8 cellular contexts compared by ENCODE assay signal in genomic region chr10:112140110-112140755, GRCh38. TPM values are rescaled to one million over a fixed set of nuclear protein-coding genes. Genes with fewer than 3 reads are reported as not detected.
DNase-seq lines count a peak whose midpoint lies in the region; ATAC-seq and TF ChIP-seq lines count a peak whose summit lies in the region.

No MANE protein-coding gene starts in this region.

- H3K79me1 ChIP-seq in H9 (ENCODE audit: insufficient read depth, low read depth, low read length, poor library complexity, severe bottlenecking): no peaks in the 10 kb centered on the region

- H3K27ac ChIP-seq in H9 (ENCODE audit: insufficient read length, low read depth, low read length): no peak overlapping the region
- H3K27ac ChIP-seq in heart right ventricle: no peak overlapping the region

- no peak overlapping the region for H3K56ac ChIP-seq in H9 (ENCODE audit: insufficient read length, low read depth, low read length)

- H2BK20ac ChIP-seq in H9 (ENCODE audit: low read depth, low read length, poor library complexity, severe bottlenecking): no peak overlapping the region

- no peak overlapping the region for H3K23ac ChIP-seq in H9 (ENCODE audit: insufficient read length, low read depth, low read length)

- no peak overlapping the region for H2BK120ac ChIP-seq in H9 (ENCODE audit: low read depth, low read length, poor library complexity, severe bottlenecking)

- no peaks in the 10 kb centered on the region for H3K9me3 ChIP-seq in H9 (ENCODE audit: control insufficient read depth, low read depth, low read length)
- no peaks in the 10 kb centered on the region for H3K9me3 ChIP-seq in heart right ventricle

- H3K4me2 ChIP-seq in H9 (ENCODE audit: insufficient read depth, insufficient read length, low read length): no peak overlapping the region

- H3K4ac ChIP-seq in H9 (ENCODE audit: low read depth, low read length): no peak overlapping the region

- H4K20me1 ChIP-seq in H9 (ENCODE audit: control insufficient read depth, insufficient read depth, insufficient read length): no peaks in the 10 kb centered on the region

- peaks cover 6 to 8% of the 10 kb centered on the region in 2 experiments for H3K4me1 Mint-ChIP-seq in H9

- H3K27me3 Mint-ChIP-seq in H9 (ENCODE audit: low read depth): peaks cover 2% of the 10 kb centered on the region; the same call in 1 of the 2 replicates

- no peak overlapping the region for H2BK12ac ChIP-seq in H9 (ENCODE audit: insufficient read length, low read depth, low read length)

- H3K27me3 ChIP-seq in H9 (ENCODE audit: insufficient read depth, low read length): no peaks in the 10 kb centered on the region
- H3K27me3 ChIP-seq in heart right ventricle: no peaks in the 10 kb centered on the region

- no peak overlapping the region for H4K8ac ChIP-seq in H9 (replicated peaks; ENCODE audit: insufficient read length, low read depth, low read length)

- H3K18ac ChIP-seq in H9 (ENCODE audit: insufficient read length, low read depth, low read length): no peak overlapping the region

- no peaks in the 10 kb centered on the region; a peak in 2 of 7 replicates for H3K36me3 Mint-ChIP-seq in H9 (ENCODE audit: insufficient read depth in 1 of 3, low read depth in 3 of 3)

- H3K23me2 ChIP-seq in H9 (ENCODE audit: insufficient read length, low read depth, low read length, poor library complexity, severe bottlenecking): no peaks in the 10 kb centered on the region

- H3K9me3 Mint-ChIP-seq in H9: no peaks in the 10 kb centered on the region; a peak in 1 of 5 replicates

- peak; percentile 90 for DNase-seq in H9
- peak; percentile 82 for DNase-seq in SK-N-DZ (ENCODE audit: low spot score)
- peak; percentile 72 for DNase-seq in activated naive CD4-positive, alpha-beta T cell treated with anti-CD3 and anti-CD28 coated beads, Interleukin-2, amount 50 U/mL, for 16 hours
- DNase-seq in heart right ventricle: peak; percentile 44 to 45
- DNase-seq in sciatic nerve (ENCODE audit: low spot score): peak; percentile 78
- no peak for DNase-seq in putamen (ENCODE audit: low spot score)

- H2AFZ ChIP-seq in H9 (ENCODE audit: low read length): no peak overlapping the region

- no peak overlapping the region for H3K4me3 ChIP-seq in heart right ventricle

- no peaks in the 10 kb centered on the region for H3K79me2 ChIP-seq in H9 (ENCODE audit: insufficient read depth, low read length)

- H3K4me1 ChIP-seq in H9 (ENCODE audit: insufficient read depth, low read length): no peaks in the 10 kb centered on the region
- H3K4me1 ChIP-seq in heart right ventricle: peaks cover 0 to 4% (median 0%) of the 10 kb centered on the region in 9 donors

- no peak overlapping the region for H3K14ac ChIP-seq in H9 (ENCODE audit: insufficient read depth, low read length)

- no CpG with 5 or more reads among the region's 10 CpGs for WGBS in H9 (ENCODE audit: extremely low coverage, insufficient read length, low lambda C conversion rate)
- 16% methylated on average over 10 of the region's 10 CpGs for WGBS in heart right ventricle, 2 donors

- no peak overlapping the region for H3K4me3 Mint-ChIP-seq in H9

- H4K5ac ChIP-seq in H9 (ENCODE audit: insufficient read length, low read depth, low read length): no peak overlapping the region

- H2BK5ac ChIP-seq in H9 (ENCODE audit: insufficient read length, low read length): no peak overlapping the region

- no peak overlapping the region for H2AK5ac ChIP-seq in H9 (ENCODE audit: insufficient read length, low read length)

- H3T11ph ChIP-seq in H9 (ENCODE audit: low read length): no peak overlapping the region

- H3K9ac ChIP-seq in H9 (ENCODE audit: extremely low read depth, insufficient read length, low read length): no peak overlapping the region

- no peaks in the 10 kb centered on the region for H3K36me3 ChIP-seq in heart right ventricle

- intact Hi-C loops in heart right ventricle (cut with DNase I): loop anchor here in 1 of 10 donors (5.0 kb wide), 1 partner anchor 388 kb away; no protein-coding TSS in a partner anchor
- intact Hi-C loops in sciatic nerve (cut with DNase I): no loop called here

- peak; percentile 90 for TF ChIP-seq CTCF in GM12873 (IDR thresholded peaks at IDR 0.05; ENCODE audit: insufficient read depth, low read depth, low read length, missing control alignments)
- peak; percentile 97 for TF ChIP-seq CTCF in H9 (conservative IDR thresholded peaks at IDR 0.05)
- TF ChIP-seq CTCF in LNCAP (IDR thresholded peaks at IDR 0.05): peak; percentile 98
- peak; percentile 54 to 86 (median 77) for TF ChIP-seq CTCF in heart right ventricle (IDR thresholded peaks at IDR 0.05)

- H3K27ac Mint-ChIP-seq in H9: no peak overlapping the region

- ATAC-seq in heart right ventricle: peak in 7 of 8 donors; percentile 35 to 80 (median 64)
- peak; percentile 71 for ATAC-seq in sciatic nerve

- H4K91ac ChIP-seq in H9 (ENCODE audit: insufficient read length, low read depth, low read length): no peak overlapping the region

- H2BK15ac ChIP-seq in H9 (ENCODE audit: low read depth, low read length): no peak overlapping the region

RNA-seq across cellular contexts. Expression of gene GPAM, which starts 43.3 kb away (rescaled TPM):
- total RNA-seq in H9 (2021): 16.0 and 18.1 TPM in 2 replicates
- 51.4 and 77.1 TPM in 2 replicates for polyA plus RNA-seq in SK-N-DZ (2014; cell fraction: cytosol; rRNA removed)
- 50.1 and 56.6 TPM in 2 replicates for polyA plus RNA-seq in SK-N-DZ (2014; cell fraction: nucleus; rRNA removed)
- 10 to 100 TPM; 12.2 to 36.6 (median 20.9) TPM for total RNA-seq in heart right ventricle
- 10 to 100 TPM; 10.7 TPM for polyA plus RNA-seq in heart right ventricle
- 71.9 TPM for total RNA-seq in sciatic nerve
